ENCODE assay signal across 24 cellular contexts in genomic region chr12:45611495-45611894, GRCh38.
DNase-seq lines count a peak whose midpoint lies in the region; ATAC-seq, FAIRE-seq and TF ChIP-seq lines count a peak whose summit lies in the region.
"Had no signal": no experiment of that assay in that cellular context is flagged by ENCODE, and none has a peak within 500 bp of the region (broad histone marks: within the 10 kb centered on the region; RNA-seq: fewer than 3 reads in every experiment).

No MANE protein-coding gene starts in this region.

- H3K27ac ChIP-seq in ACC112 (ENCODE audit: low read depth, low read length) (no peak overlapping the region), K562 (ENCODE audit: extremely low read depth, low read depth, low read length) (no peak overlapping the region), neuronal stem cell (replicated peaks; ENCODE audit: low read length) (no peak overlapping the region)
- H3K27ac ChIP-seq: heart left ventricle, Peyer's patch, right atrium auricular region had no signal

- ATAC-seq in K562 = no peak
- ATAC-seq in naive B cell (ENCODE audit: low read depth in 2 of 2) = no peak
- ATAC-seq in GM19463 (IDR thresholded peaks at IDR 0.05; ENCODE audit: unreplicated experiment) = no peak
- ATAC-seq: HCT116, left cardiac atrium had no signal

- H3K9ac ChIP-seq in K562 (ENCODE audit: insufficient read depth in 1 of 2, low read depth in 2 of 2, low read length in 2 of 2) (no peak overlapping the region), neuronal stem cell (ENCODE audit: low read depth, low read length, poor library complexity) (no peak overlapping the region)

- H3K27me3 ChIP-seq in ACC112 (ENCODE audit: insufficient read depth, low read length) (no peaks in the 10 kb centered on the region), K562 (ENCODE audit: control insufficient read depth in 2 of 2, insufficient read depth in 2 of 2, low read length in 2 of 2) (peaks cover 0 to 7% of the 10 kb centered on the region in 2 experiments; a peak in 3 of 5 replicates), neuronal stem cell (ENCODE audit: control insufficient read depth in 3 of 3, insufficient read depth in 3 of 3, low read depth in 1 of 3, low read length in 3 of 3) (no peaks in the 10 kb centered on the region)
- H3K27me3 ChIP-seq: heart left ventricle, Peyer's patch, right atrium auricular region had no signal

- no peak for TF ChIP-seq RAD21 in K562 (CRISPR knock-in tag; conservative IDR thresholded peaks at IDR 0.05 in 1 of 2, IDR thresholded peaks at IDR 0.05 in 1 of 2)

- H3K18ac ChIP-seq in neuronal stem cell (ENCODE audit: low read length) = no peak overlapping the region

- POLR2A ChIA-PET in K562 (lab: Yijun Ruan, JAX) = no interaction called here

- H3K9me1 ChIP-seq in K562 (ENCODE audit: control insufficient read depth, insufficient read depth, low read length) = no peaks in the 10 kb centered on the region

- intact Hi-C loops in K562 (cut with micrococcal nuclease) = no loop called here

- no peaks in the 10 kb centered on the region for H3K79me1 ChIP-seq in neuronal stem cell (ENCODE audit: low read depth, low read length)

- no peak for TF ChIP-seq POLR2A in GM12891 (IDR thresholded peaks at IDR 0.05; ENCODE audit: low read depth, low read length)
- no peak for TF ChIP-seq POLR2A in K562 (conservative IDR thresholded peaks at IDR 0.05)

- H3K4me1 Mint-ChIP-seq in naive B cell = peaks cover 0 to 5% (median 3%) of the 10 kb centered on the region in 3 donors

- no peaks in the 10 kb centered on the region for H4K20me1 ChIP-seq in K562 (replicated peaks; ENCODE audit: control insufficient read depth, insufficient read depth, low read length)

- no peak overlapping the region for H3K27ac Mint-ChIP-seq in naive B cell

- H4K8ac ChIP-seq in neuronal stem cell (ENCODE audit: low read depth, low read length) = no peak overlapping the region

- WGBS in K562 (ENCODE audit: insufficient coverage, low coverage, missing lambda C conversion rate) = 3% methylated on average over 5 of the region's 5 CpGs
- WGBS in neuronal stem cell (ENCODE audit: extremely low coverage in 2 of 2, insufficient read length in 2 of 2, insufficient replicate concordance in 1 of 2), 2 donors = no CpG with 5 or more reads among the region's 5 CpGs

- H3K23ac ChIP-seq in neuronal stem cell (ENCODE audit: low read depth, low read length, poor library complexity) = no peak overlapping the region

- H2AFZ ChIP-seq in ACC112 (ENCODE audit: low read length, unreplicated experiment) (peak overlapping the region; percentile 49), K562 (ENCODE audit: low read depth, low read length) (no peak overlapping the region), neuronal stem cell (ENCODE audit: low read length) (no peak overlapping the region)

- no peak for DNase-seq in GM12891 (ENCODE audit: insufficient read length, low spot score)
- DNase-seq in K562 (ENCODE audit: extremely low read depth in 1 of 4, low spot score in 3 of 4) = no peak
- no peak for DNase-seq in naive B cell
- no peak for DNase-seq in effector CD8-positive, alpha-beta T cell (lab: John Stamatoyannopoulos, UW)
- no peak for DNase-seq in HuH-7.5 (ENCODE audit: low spot score)
- no peak for DNase-seq in neuronal stem cell (ENCODE audit: low spot score)
- DNase-seq: activated CD4-positive, alpha-beta T cell treated with anti-CD3 and anti-CD28 coated beads for 1 hour; activated CD8-positive, alpha-beta memory T cell treated with anti-CD3 and anti-CD28 coated beads for 24 hours; activated naive CD4-positive, alpha-beta T cell; activated T-cell treated with anti-CD3 and anti-CD28 coated beads, Interleukin-2, amount 50 U/mL, for 4 hours; heart left ventricle; left cardiac atrium; mesendoderm; NCI-H2171; NCI-H526; Peyer's patch; SIG-M5; stimulated activated CD4-positive, alpha-beta T cell treated with anti-CD3 and anti-CD28 coated beads, Interleukin-4, amount 100 ng/mL, for 4 hours; stimulated activated naive CD8-positive, alpha-beta T cell treated with anti-CD3 and anti-CD28 coated beads, Interleukin-15, Interleukin-2, amounts not matched to agents 100 U/mL and 50 U/mL, for 24 hours had no signal

- FAIRE-seq in GM12891 (lab: Jason Lieb, UNC) (peak; percentile 71), K562 (lab: Jason Lieb, UNC) (no peak)
- FAIRE-seq: TTC549 had no signal

- no peak overlapping the region for H2BK12ac ChIP-seq in neuronal stem cell (ENCODE audit: low read length)

- in situ Hi-C loops in K562 (cut with MboI) = no loop called here

- H3K9me3 ChIP-seq in K562 (replicated peaks; ENCODE audit: control insufficient read depth, insufficient read depth, low read depth, low read length) = no peaks in the 10 kb centered on the region
- H3K9me3 ChIP-seq in neuronal stem cell (replicated peaks in 1 of 2; ENCODE audit: control insufficient read depth in 2 of 2, insufficient read depth in 1 of 2, low read depth in 1 of 2, low read length in 2 of 2) = no peaks in the 10 kb centered on the region
- H3K9me3 ChIP-seq: heart left ventricle, Peyer's patch, right atrium auricular region had no signal

- H3K4me2 ChIP-seq in K562 (ENCODE audit: insufficient read depth, low read length) = no peak overlapping the region
- no peak overlapping the region for H3K4me2 ChIP-seq in neuronal stem cell (ENCODE audit: insufficient read depth, low read length, poor library complexity, severe bottlenecking)

- no peak overlapping the region for H4K91ac ChIP-seq in neuronal stem cell (ENCODE audit: low read depth, low read length, poor library complexity)

- H3K4ac ChIP-seq in neuronal stem cell (ENCODE audit: low read length) = no peak overlapping the region

- H2BK15ac ChIP-seq in neuronal stem cell (ENCODE audit: low read length) = no peak overlapping the region

- H3K4me3 ChIP-seq in ACC112 (ENCODE audit: low read depth, low read length) (no peak overlapping the region), K562 (no peak overlapping the region), neuronal stem cell (ENCODE audit: low read length in 2 of 2) (no peak overlapping the region)

- TF ChIP-seq CTCF in K562 (IDR thresholded peaks at IDR 0.05 in 2 of 3, conservative IDR thresholded peaks at IDR 0.05 in 1 of 3; ENCODE audit: insufficient read depth in 2 of 3, low read depth in 1 of 3, low read length in 3 of 3) = no peak

- BruUV-seq in K562 (replicated peaks; lab: Mats Ljungman, UMichigan) = no TSS peak

- no peak overlapping the region for H2BK5ac ChIP-seq in neuronal stem cell (ENCODE audit: low read length)

- H3K79me2 ChIP-seq in ACC112 (ENCODE audit: control insufficient read depth, insufficient read depth, low read length, unreplicated experiment) (no peaks in the 10 kb centered on the region), K562 (ENCODE audit: control insufficient read depth, insufficient read depth, low read length) (no peaks in the 10 kb centered on the region)

- H3K36me3 Mint-ChIP-seq in naive B cell = peaks cover 0 to 5% of the 10 kb centered on the region in 2 donors

- peaks cover 35% of the 10 kb centered on the region for H3K4me1 ChIP-seq in ACC112 (ENCODE audit: control insufficient read depth, insufficient read depth, low read length, unreplicated experiment)
- H3K4me1 ChIP-seq in K562 (replicated peaks in 1 of 2; ENCODE audit: control insufficient read depth in 2 of 2, insufficient read depth in 2 of 2, low read length in 2 of 2) = no peaks in the 10 kb centered on the region
- H3K4me1 ChIP-seq in neuronal stem cell (ENCODE audit: control insufficient read depth in 2 of 2, insufficient read depth in 1 of 2, low read depth in 1 of 2, low read length in 2 of 2) = no peaks in the 10 kb centered on the region

- TF ChIP-seq EP300 in K562 (IDR thresholded peaks at IDR 0.05; ENCODE audit: low read length) = no peak

- no peak overlapping the region for H2BK120ac ChIP-seq in neuronal stem cell (ENCODE audit: low read depth, low read length)

- H3K4me3 Mint-ChIP-seq in naive B cell = peak overlapping the region in 5 of 8 donors; percentile 16 to 62 (median 24)
- H3K4me3 Mint-ChIP-seq: activated T-cell treated with anti-CD3 and anti-CD28 coated beads, Interleukin-2, amount 50 U/mL, for 4 hours had no signal

- peaks cover 4 to 11% (median 5%) of the 10 kb centered on the region in 3 donors for H3K27me3 Mint-ChIP-seq in naive B cell

- H2AK5ac ChIP-seq in neuronal stem cell (ENCODE audit: low read depth, low read length) = no peak overlapping the region

- peaks cover 0 to 2% (median 0%) of the 10 kb centered on the region in 7 donors for H3K9me3 Mint-ChIP-seq in naive B cell
- H3K9me3 Mint-ChIP-seq: activated T-cell treated with anti-CD3 and anti-CD28 coated beads, Interleukin-2, amount 50 U/mL, for 4 hours had no signal

- H3K14ac ChIP-seq in neuronal stem cell (ENCODE audit: low read length) = no peak overlapping the region

- CTCF ChIA-PET in K562 (lab: Yijun Ruan, JAX; ENCODE audit: low intra/inter-chr PET ratio) = no interaction called here

- H3K36me3 ChIP-seq in ACC112 (ENCODE audit: insufficient read depth, low read length) = no peaks in the 10 kb centered on the region
- no peaks in the 10 kb centered on the region for H3K36me3 ChIP-seq in K562 (ENCODE audit: control insufficient read depth, insufficient read depth, low read length)
- no peaks in the 10 kb centered on the region for H3K36me3 ChIP-seq in neuronal stem cell (replicated peaks in 1 of 2; ENCODE audit: control insufficient read depth in 2 of 2, insufficient read depth in 2 of 2, low read length in 2 of 2)
- H3K36me3 ChIP-seq: heart left ventricle, Peyer's patch, right atrium auricular region had no signal

TF ChIP-seq in GM12891, 5 proteins besides CTCF, POLR2A, EP300 and RAD21:
- TF ChIP-seq TAF1 (IDR thresholded peaks at IDR 0.05; ENCODE audit: low read depth, low read length) (no peak), PAX5 (IDR thresholded peaks at IDR 0.05; ENCODE audit: insufficient read depth, low read length, severe bottlenecking) (no peak), POLR2AphosphoS5 (IDR thresholded peaks at IDR 0.05; ENCODE audit: low read depth, low read length) (no peak), POU2F2 (IDR thresholded peaks at IDR 0.05; ENCODE audit: low read depth, low read length) (no peak), SPI1 (IDR thresholded peaks at IDR 0.05; ENCODE audit: low read depth, low read length) (no peak)

TF ChIP-seq in K562, 482 proteins besides CTCF, POLR2A, EP300 and RAD21:
- TF ChIP-seq ZNF316 (IDR thresholded peaks at IDR 0.05) (peak; percentile 50; the same call in 1 of the 2 replicates), ETV1 (tag; conservative IDR thresholded peaks at IDR 0.05; ENCODE audit: low read depth) (no peak), C11orf30 (IDR thresholded peaks at IDR 0.05; ENCODE audit: low read depth) (peak; percentile 25; the same call in 1 of the 2 replicates), HNRNPK (IDR thresholded peaks at IDR 0.05; ENCODE audit: low read depth, low read length, poor library complexity, severe bottlenecking) (no peak), MCM3 (IDR thresholded peaks at IDR 0.05) (no peak), MAFG (tag; conservative IDR thresholded peaks at IDR 0.05) (peak; percentile 19; the same call in 1 of the 2 replicates), ZBTB8A (IDR thresholded peaks at IDR 0.05; ENCODE audit: partially characterized antibody) (no peak)
TF ChIP-seq in K562: peak in this region for 3.
